21 cellular contexts compared by ENCODE assay signal in the genomic region with DNA sequence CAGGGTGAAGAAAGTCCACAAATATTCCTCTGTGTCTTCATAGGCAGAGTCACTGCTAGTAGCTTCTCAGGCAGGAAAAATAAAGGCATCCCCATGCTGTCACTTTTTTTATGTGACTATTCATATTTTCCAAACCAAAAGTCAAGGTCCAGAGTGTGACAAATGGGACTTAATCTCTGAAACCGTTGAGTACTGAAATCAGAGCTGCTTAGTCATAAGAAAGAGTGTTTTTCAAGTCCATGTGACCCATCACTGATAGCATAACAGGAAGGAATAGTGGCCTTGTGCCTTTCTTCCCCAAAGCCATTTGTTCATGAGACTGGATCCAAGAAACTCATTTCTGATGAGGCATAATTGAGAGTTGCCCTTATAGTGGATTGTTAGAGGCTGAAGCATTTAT.
DNase-seq lines count a peak whose midpoint lies in the region; ATAC-seq and TF ChIP-seq lines count a peak whose summit lies in the region.
"Had no signal": no experiment of that assay in that cellular context is flagged by ENCODE, and none has a peak within 500 bp of the region (broad histone marks: within the 10 kb centered on the region; RNA-seq: fewer than 3 reads in every experiment).

No MANE protein-coding gene starts in this region.

- no peaks in the 10 kb centered on the region for H3K36me3 ChIP-seq in right atrium auricular region
- H3K36me3 ChIP-seq: BLaER1 treated with 17β-estradiol and CSF1 and Interleukin-3, amounts not matched to agents 10 nM and 100 nM; HAP-1; SJCRH30 had no signal

- H3K4me1 ChIP-seq in right atrium auricular region (no peaks in the 10 kb centered on the region), right cardiac atrium (ENCODE audit: control insufficient read depth, insufficient read depth, low read length) (no peaks in the 10 kb centered on the region)
- H3K4me1 ChIP-seq: Caco-2, HAP-1, SJCRH30 had no signal

- intact Hi-C loops in left ventricle myocardium superior (cut with micrococcal nuclease) = no loop called here
- intact Hi-C loops in right cardiac atrium (cut with DNase I) = no loop called here

- H3K4me3 ChIP-seq in right atrium auricular region (no peak overlapping the region), right cardiac atrium (ENCODE audit: low read length) (no peak overlapping the region)
- H3K4me3 ChIP-seq: BLaER1 treated with 17β-estradiol and CSF1 and Interleukin-3, amounts not matched to agents 10 nM and 100 nM; GM23338; HAP-1; SJCRH30 had no signal

- TF ChIP-seq CTCF in right atrium auricular region (IDR thresholded peaks at IDR 0.05) = no peak

- ATAC-seq in left ventricle myocardium superior (peak; percentile 55), right cardiac atrium (peak; percentile 63 to 87)
- ATAC-seq: GM23338 had no signal

- DNase-seq in left ventricle myocardium superior (no peak), right atrium auricular region (ENCODE audit: low spot score) (no peak), M059J (ENCODE audit: low read depth) (peak; percentile 54), right cardiac atrium (no peak), amniotic stem cell (lab: John Stamatoyannopoulos, UW) (no peak), NCI-H2081 (lab: John Stamatoyannopoulos, UW) (no peak)
- no peak for DNase-seq in activated CD4-positive, alpha-beta T cell treated with anti-CD3 and anti-CD28 coated beads, Interleukin-2, amount 50 U/mL, for 4 hours
- DNase-seq: Caco-2; CD4-positive, alpha-beta memory T cell; DND-41; KG1; NCI-H1092 treated with DMSO at 0.1 percent for 48 hours; NCI-H146; NCI-H2029; NCI-H226; NCI-H510A treated with DMSO at 0.1 percent for 48 hours; NCI-H748 treated with DMSO at 0.1 percent for 48 hours; SJCRH30 had no signal

- 25% methylated on average over 1 of the region's 1 CpG for WGBS in right cardiac atrium

- H3K27ac ChIP-seq in right atrium auricular region (peak overlapping the region in 1 of 2 donors; percentile 62), right cardiac atrium (ENCODE audit: low read length) (peak overlapping the region; percentile 36)
- H3K27ac ChIP-seq: BLaER1 treated with 17β-estradiol and CSF1 and Interleukin-3, amounts not matched to agents 10 nM and 100 nM; SJCRH30 had no signal

- H3K9me3 ChIP-seq in right atrium auricular region (no peaks in the 10 kb centered on the region), right cardiac atrium (ENCODE audit: control insufficient read depth, low read length) (no peaks in the 10 kb centered on the region)
- H3K9me3 ChIP-seq: Caco-2, HAP-1 had no signal

- H3K27me3 ChIP-seq in right atrium auricular region (no peaks in the 10 kb centered on the region), right cardiac atrium (ENCODE audit: control insufficient read depth, insufficient read depth) (no peaks in the 10 kb centered on the region)
- H3K27me3 ChIP-seq: BLaER1 treated with 17β-estradiol and CSF1 and Interleukin-3, amounts not matched to agents 10 nM and 100 nM had no signal
